Comparison of ENCODE assay signal across 1 cellular context in genomic region chr7:42097756-42098155, GRCh38.
TF ChIP-seq lines count a peak whose summit lies in the region.

No MANE protein-coding gene starts in this region.

TF ChIP-seq in GM23338, 12 proteins besides CTCF, POLR2A, EP300 and RAD21 (continued from another document):
- TF ChIP-seq REST (IDR thresholded peaks at IDR 0.05; ENCODE audit: unreplicated experiment) = no peak
- TF ChIP-seq ZNF114 (CRISPR knock-in tag; IDR thresholded peaks at IDR 0.05) = no peak
- no peak for TF ChIP-seq STAT1 (IDR thresholded peaks at IDR 0.05; ENCODE audit: unreplicated experiment)
- TF ChIP-seq ZNF462 (CRISPR knock-in tag; IDR thresholded peaks at IDR 0.05) = no peak
- no peak for TF ChIP-seq EZH2phosphoT487 (IDR thresholded peaks at IDR 0.05; ENCODE audit: unreplicated experiment)
- TF ChIP-seq ZNF331 (CRISPR knock-in tag; IDR thresholded peaks at IDR 0.05; ENCODE audit: low read depth) = no peak
- TF ChIP-seq NANOG (IDR thresholded peaks at IDR 0.05; ENCODE audit: borderline replicate concordance) = no peak
- TF ChIP-seq ETS1 (IDR thresholded peaks at IDR 0.05) = no peak
- TF ChIP-seq EZH2 (IDR thresholded peaks at IDR 0.05; ENCODE audit: low read depth, unreplicated experiment) = no peak
